Comparison of ENCODE assay signal across 34 cellular contexts in the genomic region with DNA sequence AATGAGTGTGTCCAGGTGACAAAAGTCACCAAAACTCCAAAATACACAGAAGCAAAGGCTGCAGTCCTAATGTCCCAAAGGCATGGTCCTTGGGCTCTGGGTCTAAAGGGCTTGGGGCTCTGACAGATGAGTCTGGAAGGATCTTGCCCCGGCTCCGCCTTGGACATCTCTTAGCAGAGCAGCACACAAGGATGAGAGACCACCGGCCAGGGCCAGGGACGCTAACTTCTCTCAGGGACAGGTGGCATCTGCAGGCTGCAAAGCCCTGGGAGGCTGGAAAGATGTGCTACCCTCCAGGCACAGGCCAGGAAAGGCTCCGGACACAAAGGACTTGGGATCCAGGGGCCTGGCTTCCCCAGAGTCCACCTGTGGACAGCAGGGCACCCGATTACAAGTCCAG. TPM values are rescaled to one million over a fixed set of nuclear protein-coding genes. Genes with fewer than 3 reads are reported as not detected.
DNase-seq lines count a peak whose midpoint lies in the region; ATAC-seq, FAIRE-seq and TF ChIP-seq lines count a peak whose summit lies in the region.
"Had no signal": no experiment of that assay in that cellular context is flagged by ENCODE, and none has a peak within 500 bp of the region (broad histone marks: within the 10 kb centered on the region; RNA-seq: fewer than 3 reads in every experiment).

No MANE protein-coding gene starts in this region.

- 91 to 100% methylated on average over 4 to 6 of the region's 6 CpGs for WGBS in endodermal cell (ENCODE audit: insufficient coverage in 1 of 2, insufficient read length in 1 of 2), 2 experiments
- WGBS in prostate gland, result 92% methylated on average over 5 of the region's 6 CpGs

- ATAC-seq in Panc1, result 0 out of 2 replicates have a peak, but pooled peaks have one; percentile 26
- ATAC-seq: gastroesophageal sphincter; HCT116; left cardiac atrium; PC-3; stimulated activated naive CD8-positive, alpha-beta T cell treated with anti-CD3 and anti-CD28 coated beads, Interleukin-15, Interleukin-2, amounts not matched to agents 100 U/mL and 50 U/mL, for 24 hours; upper lobe of right lung had no signal

- H3K4me1 Mint-ChIP-seq in endodermal cell, result no peaks in the 10 kb centered on the region

- BruUV-seq in Panc1 (replicated peaks; lab: Mats Ljungman, UMichigan), result TSS peak; percentile 55

- H3K27ac ChIP-seq in cardiac muscle cell (peak overlapping the region; percentile 9), Panc1 (ENCODE audit: low read length) (no peak overlapping the region), endodermal cell (ENCODE audit: low read depth, low read length) (no peak overlapping the region), prostate gland (peak overlapping the region; percentile 11 to 21)
- H3K27ac ChIP-seq: brain microvascular endothelial cell, gastroesophageal sphincter, hepatocyte, HL-60, KMS-11, upper lobe of right lung, VCaP had no signal

- intact Hi-C loops in cardiac septum (cut with DNase I), result no loop called here
- intact Hi-C loops in Panc1 (cut with micrococcal nuclease; ENCODE audit: unreplicated experiment), result no loop called here
- intact Hi-C loops in prostate gland (cut with DNase I), result no loop called here

- H3K36me3 ChIP-seq in cardiac muscle cell, result peaks cover 35% of the 10 kb centered on the region
- H3K36me3 ChIP-seq in Panc1 (ENCODE audit: control insufficient read depth, insufficient read depth, low read length), result no peaks in the 10 kb centered on the region
- H3K36me3 ChIP-seq in endodermal cell (ENCODE audit: control insufficient read depth, insufficient read depth, low read length), result no peaks in the 10 kb centered on the region
- no peaks in the 10 kb centered on the region for H3K36me3 ChIP-seq in prostate gland
- H3K36me3 ChIP-seq: brain microvascular endothelial cell, upper lobe of right lung had no signal

- no peak for TF ChIP-seq CTCF in cardiac muscle cell (IDR thresholded peaks at IDR 0.05; ENCODE audit: low read depth, low read length)
- TF ChIP-seq CTCF in Panc1 (IDR thresholded peaks at IDR 0.05), result no peak
- no peak for TF ChIP-seq CTCF in endodermal cell (conservative IDR thresholded peaks at IDR 0.05)
- no peak for TF ChIP-seq CTCF in prostate gland (IDR thresholded peaks at IDR 0.05)
- no peak for TF ChIP-seq CTCF in D721Med (IDR thresholded peaks at IDR 0.05; ENCODE audit: insufficient read depth, missing control alignments)

- CTCF ChIA-PET in Panc1 (lab: Charles Lee), result no interaction called here

- POLR2A ChIA-PET in Panc1 (lab: Charles Lee), result no interaction called here

- H3K27me3 ChIP-seq in cardiac muscle cell (no peaks in the 10 kb centered on the region), Panc1 (ENCODE audit: control insufficient read depth, insufficient read depth, low read length) (no peaks in the 10 kb centered on the region), endodermal cell (ENCODE audit: control insufficient read depth, insufficient read depth, low read length, poor library complexity, severe bottlenecking) (no peaks in the 10 kb centered on the region), prostate gland (replicated peaks; ENCODE audit: insufficient read depth) (no peaks in the 10 kb centered on the region)
- H3K27me3 ChIP-seq: BLaER1, brain microvascular endothelial cell, gastroesophageal sphincter, hepatocyte, upper lobe of right lung had no signal

- DNase-seq in cardiac muscle cell (ENCODE audit: low read depth in 1 of 2, low spot score in 1 of 2) (no peak), cardiac septum (ENCODE audit: low spot score) (no peak), Panc1 (ENCODE audit: low read depth, low spot score) (no peak), endodermal cell (no peak), prostate gland (ENCODE audit: low spot score) (no peak), D721Med (ENCODE audit: insufficient read length, low spot score) (no peak), middle frontal gyrus (ENCODE audit: extremely low spot score, low spot score) (no peak)
- no peak for DNase-seq in stimulated activated naive CD4-positive, alpha-beta T cell (lab: John Stamatoyannopoulos, UW)
- DNase-seq: activated CD4-positive, alpha-beta T cell treated with anti-CD3 and anti-CD28 coated beads for 4 hours; amygdala; brain microvascular endothelial cell; Caco-2; DMS79; GDM1; left cardiac atrium; NCI-H1436; NCI-H2081; NCI-H526; PC-3; Right ventricle myocardium superior; stimulated activated naive CD8-positive, alpha-beta T cell treated with anti-CD3 and anti-CD28 coated beads, Interleukin-15, Interleukin-2, amounts not matched to agents 100 U/mL and 50 U/mL, for 24 hours; T1000; upper lobe of right lung had no signal

- no peaks in the 10 kb centered on the region for H3K36me3 Mint-ChIP-seq in endodermal cell (ENCODE audit: low read depth)

- H3K4me1 ChIP-seq in cardiac muscle cell (ENCODE audit: low read depth) (no peaks in the 10 kb centered on the region), Panc1 (ENCODE audit: control insufficient read depth, insufficient read depth, low read length) (no peaks in the 10 kb centered on the region), endodermal cell (ENCODE audit: control insufficient read depth, insufficient read depth, low read length) (no peaks in the 10 kb centered on the region), prostate gland (replicated peaks) (no peaks in the 10 kb centered on the region)
- H3K4me1 ChIP-seq: gastroesophageal sphincter, upper lobe of right lung had no signal

- no peak overlapping the region for H3K4me3 Mint-ChIP-seq in endodermal cell

- H3K9me3 ChIP-seq in cardiac muscle cell (ENCODE audit: low read depth) (no peaks in the 10 kb centered on the region), Panc1 (ENCODE audit: control insufficient read depth, insufficient read depth, low read depth, low read length) (no peaks in the 10 kb centered on the region), endodermal cell (ENCODE audit: control insufficient read depth, low read length) (no peaks in the 10 kb centered on the region), prostate gland (no peaks in the 10 kb centered on the region)
- H3K9me3 ChIP-seq: BLaER1, Caco-2, gastroesophageal sphincter, upper lobe of right lung had no signal

- H3K9ac ChIP-seq in endodermal cell (ENCODE audit: extremely low read depth, low read length, poor library complexity, severe bottlenecking), result no peak overlapping the region
- H3K9ac ChIP-seq: BLaER1, KMS-11 had no signal

- TF ChIP-seq POLR2A in prostate gland (IDR thresholded peaks at IDR 0.05), result no peak

- H3K27me3 Mint-ChIP-seq in endodermal cell (ENCODE audit: insufficient read depth), result no peaks in the 10 kb centered on the region

- no peaks in the 10 kb centered on the region for H3K9me3 Mint-ChIP-seq in endodermal cell
- H3K9me3 Mint-ChIP-seq: activated naive CD4-positive, alpha-beta T cell treated with anti-CD3 and anti-CD28 coated beads, Interleukin-2, amount 50 U/mL, for 72 hours; activated T-helper 2 cell treated with anti-CD3 and anti-CD28 coated beads, Interferon-gamma antibody, Interleukin-2, Interleukin-4, amounts not matched to agents 10 μg/mL and 5 μg/mL and 100 μg/mL, durations not matched to agents 14 hours and 24 hours and 36 hours had no signal

- FAIRE-seq in D721Med (lab: Jason Lieb, UNC), result no peak
- FAIRE-seq: endothelial cell of umbilical vein had no signal

- in situ Hi-C loops in Panc1 (cut with HindIII; ENCODE audit: low pct_unique_long_range_greater_than_20kb, low sequenced_read_pairs), result no loop called here

- peak overlapping the region; percentile 16 for H3K27ac Mint-ChIP-seq in endodermal cell

- H3K4me3 ChIP-seq in cardiac muscle cell (no peak overlapping the region), Panc1 (ENCODE audit: low read depth in 2 of 2, low read length in 2 of 2) (no peak overlapping the region), endodermal cell (ENCODE audit: low read length) (no peak overlapping the region), prostate gland (no peak overlapping the region)
- H3K4me3 ChIP-seq: BLaER1, gastroesophageal sphincter, hepatocyte, upper lobe of right lung had no signal

RNA-seq across cellular contexts. Expression of a gene that starts 14.1 kb away (rescaled TPM):
- total RNA-seq in cardiac muscle cell, result 68.0 and 86.0 TPM in 2 replicates
- 92.3 and 147 TPM in 2 replicates for polyA plus RNA-seq in cardiac muscle cell
- total RNA-seq in cardiac septum, result 47.8 TPM
- total RNA-seq in Panc1 (2021; ENCODE audit: unreplicated experiment), result 122 TPM
- 245 TPM for polyA plus RNA-seq in Panc1 (2012; ENCODE audit: insufficient read length)
- total RNA-seq in endodermal cell, result 100 to 1,000 TPM; 192 to 193 TPM
- polyA plus RNA-seq in endodermal cell (2013, experiment 1 of 2), result 132 TPM
- 117 TPM for polyA plus RNA-seq in endodermal cell (2013, experiment 2 of 2)
- 100 to 1,000 TPM; 152 to 231 TPM for total RNA-seq in prostate gland

RNA-seq across cellular contexts. Expression of a gene that starts 38.5 kb away (rescaled TPM):
- total RNA-seq in cardiac muscle cell, result 64.9 and 94.4 TPM in 2 replicates
- 43.8 and 74.7 TPM in 2 replicates for polyA plus RNA-seq in cardiac muscle cell
- 1.5 TPM for total RNA-seq in cardiac septum
- 6.0 TPM for total RNA-seq in Panc1 (2021; ENCODE audit: unreplicated experiment)
- 13.5 TPM for polyA plus RNA-seq in Panc1 (2012; ENCODE audit: insufficient read length)
- total RNA-seq in endodermal cell, result 10 to 100 TPM; 12.6 to 19.0 TPM
- polyA plus RNA-seq in endodermal cell (2013, experiment 1 of 2), result 26.7 TPM
- polyA plus RNA-seq in endodermal cell (2013, experiment 2 of 2), result 25.9 TPM
- total RNA-seq in prostate gland, result 10 to 100 TPM in 1 of 2 donors, 1 to 10 TPM in 1; 9.9 to 89.0 TPM

RNA-seq across cellular contexts. Expression of a gene that starts 45.5 kb away (rescaled TPM):
- total RNA-seq in cardiac muscle cell (0.81 and 1.1 TPM in 2 replicates), cardiac septum (0.48 TPM), Panc1 (2021; ENCODE audit: unreplicated experiment) (1.8 TPM), endodermal cell (not detected), prostate gland (1 to 10 TPM in 1 of 2 donors, under 1 TPM in 1; 0.85 to 1.6 TPM)
- polyA plus RNA-seq in cardiac muscle cell, result 0.47 and 0.95 TPM in 2 replicates
- polyA plus RNA-seq in Panc1 (2012; ENCODE audit: insufficient read length), result 0.64 TPM
- polyA plus RNA-seq in endodermal cell (2013, experiment 1 of 2), result 0.36 TPM
- 0.54 TPM for polyA plus RNA-seq in endodermal cell (2013, experiment 2 of 2)
- total RNA-seq: activated T-helper 2 cell treated with anti-CD3 and anti-CD28 coated beads, Interferon-gamma antibody, Interleukin-2, Interleukin-4, amounts not matched to agents 10 μg/mL and 5 μg/mL and 100 μg/mL, durations not matched to agents 14 hours and 24 hours and 36 hours; endothelial cell of umbilical vein; left cardiac atrium; Right ventricle myocardium superior; temporal lobe; upper lobe of right lung had no signal

Comparison
In these comparisons a context has a peak if more than half of its experiments do, and no peak if none do; other contexts are left out.
1. H3K27ac ChIP-seq: peak in cardiac muscle cell (single experiment) and prostate gland (2 of 2); none in Panc1 (single experiment) and endodermal cell (single experiment).